Comparison of ENCODE assay signal across 28 cellular contexts in genomic region chr4:101264550-101264949, GRCh38.
"Had no signal": no experiment of that assay in that cellular context is flagged by ENCODE, and none has a peak within 500 bp of the region (broad histone marks: within the 10 kb centered on the region; RNA-seq: fewer than 3 reads in every experiment).

No MANE protein-coding gene starts in this region.

- ATAC-seq: activated CD8-positive, alpha-beta T cell treated with anti-CD3 and anti-CD28 coated beads for 36 hours; activated naive CD4-positive, alpha-beta T cell treated with anti-CD3 and anti-CD28 coated beads, Interleukin-2, amount 50 U/mL, for 72 hours; heart left ventricle; left lung; lower lobe of right lung; stimulated activated memory B cell treated with anti-CD40 and anti-IgM and Interleukin-4, amounts not matched to agents 10 μg/mL and 1 μg/mL and 100 μg/mL, for 72 hours; WTC11 had no signal

- H3K36me3 Mint-ChIP-seq: activated naive CD4-positive, alpha-beta T cell treated with anti-CD3 and anti-CD28 coated beads, Interleukin-2, amount 50 U/mL, for 72 hours; stimulated activated memory B cell treated with anti-CD40 and anti-IgM and Interleukin-4, amounts not matched to agents 10 μg/mL and 1 μg/mL and 100 μg/mL, for 72 hours; WTC11 had no signal

- H3K4me2 ChIP-seq: smooth muscle cell had no signal

- H3K27ac ChIP-seq: esophagus muscularis mucosa, heart left ventricle, left lung, lower lobe of right lung, prostate gland, thyroid gland, upper lobe of left lung, vagina had no signal

- H3K4me1 ChIP-seq: prostate gland had no signal

- H3K27me3 ChIP-seq: esophagus muscularis mucosa, foreskin keratinocyte, heart left ventricle, left lung, neutrophil, stomach, thyroid gland, upper lobe of left lung, vagina had no signal

- H3K9me3 ChIP-seq: esophagus muscularis mucosa, heart left ventricle, left lung, lower lobe of right lung, neutrophil, prostate gland, stomach, thyroid gland, upper lobe of left lung, vagina had no signal

- H3K36me3 ChIP-seq: esophagus muscularis mucosa, heart left ventricle, left lung, lower lobe of right lung, neutrophil, prostate gland, stomach, thyroid gland, upper lobe of left lung, vagina had no signal

- H3K4me3 Mint-ChIP-seq: activated CD8-positive, alpha-beta T cell treated with anti-CD3 and anti-CD28 coated beads for 36 hours; central memory CD8-positive, alpha-beta T cell; nephron progenitor cell; stimulated activated memory B cell treated with anti-CD40 and anti-IgM and Interleukin-4, amounts not matched to agents 10 μg/mL and 1 μg/mL and 100 μg/mL, for 72 hours; WTC11 had no signal

- H3K27me3 Mint-ChIP-seq: activated CD8-positive, alpha-beta T cell treated with anti-CD3 and anti-CD28 coated beads for 36 hours; central memory CD8-positive, alpha-beta T cell; stimulated activated memory B cell treated with anti-CD40 and anti-IgM and Interleukin-4, amounts not matched to agents 10 μg/mL and 1 μg/mL and 100 μg/mL, for 72 hours had no signal

- DNase-seq: activated CD4-positive, alpha-beta T cell treated with anti-CD3 and anti-CD28 coated beads, Interleukin-2, amount 50 U/mL, for 1 hour; activated CD8-positive, alpha-beta T cell treated with anti-CD3 and anti-CD28 coated beads for 36 hours; activated T-cell treated with anti-CD3 and anti-CD28 coated beads, Interleukin-2, amount 50 U/mL, for 48 hours; dermis blood vessel endothelial cell; effector CD4-positive, alpha-beta T cell; foreskin keratinocyte; heart left ventricle; kidney glomerular epithelial cell; left lung; lower lobe of right lung; nephron progenitor cell; stimulated activated CD4-positive, alpha-beta T cell treated with anti-CD3 and anti-CD28 coated beads, Interleukin-1b, Interleukin-23, amount 100 ng/mL, for 48 hours; stimulated activated CD4-positive, alpha-beta T cell treated with anti-CD3 and anti-CD28 coated beads, Interleukin-4, amount 100 ng/mL, for 4 hours; stimulated activated CD8-positive, alpha-beta memory T cell treated with anti-CD3 and anti-CD28 coated beads, Interleukin-4, amount 100 ng/mL, for 48 hours; stomach; T-helper 2 cell; thyroid gland; upper lobe of left lung had no signal

- H3K4me3 ChIP-seq: esophagus muscularis mucosa, heart left ventricle, left lung, lower lobe of right lung, prostate gland, smooth muscle cell, stomach, thyroid gland, upper lobe of left lung, vagina had no signal

- H3K27ac Mint-ChIP-seq: activated CD8-positive, alpha-beta T cell treated with anti-CD3 and anti-CD28 coated beads for 36 hours; activated naive CD4-positive, alpha-beta T cell treated with anti-CD3 and anti-CD28 coated beads, Interleukin-2, amount 50 U/mL, for 72 hours; activated T-helper 2 cell treated with anti-CD3 and anti-CD28 coated beads, Interferon-gamma antibody, Interleukin-2, Interleukin-4, amounts not matched to agents 10 μg/mL and 5 μg/mL and 100 μg/mL, durations not matched to agents 14 hours and 24 hours and 36 hours; nephron progenitor cell; stimulated activated memory B cell treated with anti-CD40 and anti-IgM and Interleukin-4, amounts not matched to agents 10 μg/mL and 1 μg/mL and 100 μg/mL, for 72 hours; WTC11 had no signal

- H3K9me3 Mint-ChIP-seq: activated CD8-positive, alpha-beta T cell treated with anti-CD3 and anti-CD28 coated beads for 36 hours; activated T-helper 2 cell treated with anti-CD3 and anti-CD28 coated beads, Interferon-gamma antibody, Interleukin-2, Interleukin-4, amounts not matched to agents 10 μg/mL and 5 μg/mL and 100 μg/mL, durations not matched to agents 14 hours and 24 hours and 36 hours; central memory CD8-positive, alpha-beta T cell; nephron progenitor cell; stimulated activated memory B cell treated with anti-CD40 and anti-IgM and Interleukin-4, amounts not matched to agents 10 μg/mL and 1 μg/mL and 100 μg/mL, for 72 hours; WTC11 had no signal
